In the genomic region with DNA sequence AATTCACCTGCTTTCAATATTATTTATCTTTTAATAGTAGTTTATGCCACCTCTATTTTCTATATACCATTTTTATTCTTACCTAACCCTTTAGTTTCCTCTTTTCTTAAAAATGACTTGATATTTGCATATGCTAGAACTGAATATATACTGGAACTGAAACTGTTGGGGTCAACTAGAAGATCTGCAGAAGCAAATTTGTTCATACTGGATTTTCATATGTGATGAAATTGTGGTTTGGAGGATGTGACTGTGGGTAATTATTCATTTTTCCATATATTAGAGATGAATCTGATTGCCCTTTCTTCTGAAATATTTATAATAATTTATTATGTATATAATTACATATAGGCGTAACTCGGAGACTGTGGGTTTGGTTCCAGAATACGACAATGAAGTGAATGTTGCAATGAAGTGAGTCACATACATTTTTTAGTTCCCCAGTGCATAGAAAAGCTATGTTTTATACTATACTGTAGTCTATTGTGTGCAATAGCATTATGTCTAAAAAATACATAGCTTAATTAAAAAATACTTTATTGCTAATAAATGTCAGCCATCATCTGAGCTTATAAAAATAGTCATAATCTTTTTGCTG, we compare ENCODE assay signal across 1 cellular context.
TF ChIP-seq lines count a peak whose summit lies in the region.

No MANE protein-coding gene starts in this region.

TF ChIP-seq in HepG2, 621 proteins besides CTCF, POLR2A, EP300 and RAD21 (continued from another document):
- TF ChIP-seq PHB2 (IDR thresholded peaks at IDR 0.05; ENCODE audit: partially characterized antibody) (no peak), PTBP1 (IDR thresholded peaks at IDR 0.05; ENCODE audit: low read depth, low read length, poor library complexity, severe bottlenecking) (no peak), SKI (IDR thresholded peaks at IDR 0.05; ENCODE audit: partially characterized antibody) (no peak), FOXP1 (IDR thresholded peaks at IDR 0.05) (no peak), FOXP1 (CRISPR knock-in tag; IDR thresholded peaks at IDR 0.05) (no peak), HDAC6 (IDR thresholded peaks at IDR 0.05; ENCODE audit: low read depth, low read length) (no peak), PHF21A (CRISPR knock-in tag; IDR thresholded peaks at IDR 0.05) (no peak), PHF5A (CRISPR knock-in tag; IDR thresholded peaks at IDR 0.05; ENCODE audit: low read depth, unreplicated experiment) (no peak), EED (CRISPR knock-in tag; IDR thresholded peaks at IDR 0.05) (no peak), GATAD1 (CRISPR knock-in tag; IDR thresholded peaks at IDR 0.05) (no peak)
- TF ChIP-seq, protein P1, sequence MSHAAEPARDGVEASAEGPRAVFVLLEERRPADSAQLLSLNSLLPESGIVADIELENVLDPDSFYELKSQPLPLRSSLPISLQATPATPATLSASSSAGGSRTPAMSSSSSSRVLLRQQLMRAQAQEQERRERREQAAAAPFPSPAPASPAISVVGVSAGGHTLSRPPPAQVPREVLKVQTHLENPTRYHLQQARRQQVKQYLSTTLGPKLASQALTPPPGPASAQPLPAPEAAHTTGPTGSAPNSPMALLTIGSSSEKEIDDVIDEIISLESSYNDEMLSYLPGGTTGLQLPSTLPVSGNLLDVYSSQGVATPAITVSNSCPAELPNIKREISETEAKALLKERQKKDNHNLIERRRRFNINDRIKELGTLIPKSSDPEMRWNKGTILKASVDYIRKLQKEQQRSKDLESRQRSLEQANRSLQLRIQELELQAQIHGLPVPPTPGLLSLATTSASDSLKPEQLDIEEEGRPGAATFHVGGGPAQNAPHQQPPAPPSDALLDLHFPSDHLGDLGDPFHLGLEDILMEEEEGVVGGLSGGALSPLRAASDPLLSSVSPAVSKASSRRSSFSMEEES (CRISPR knock-in tag; IDR thresholded peaks at IDR 0.05), result no peak
- TF ChIP-seq, protein P2, sequence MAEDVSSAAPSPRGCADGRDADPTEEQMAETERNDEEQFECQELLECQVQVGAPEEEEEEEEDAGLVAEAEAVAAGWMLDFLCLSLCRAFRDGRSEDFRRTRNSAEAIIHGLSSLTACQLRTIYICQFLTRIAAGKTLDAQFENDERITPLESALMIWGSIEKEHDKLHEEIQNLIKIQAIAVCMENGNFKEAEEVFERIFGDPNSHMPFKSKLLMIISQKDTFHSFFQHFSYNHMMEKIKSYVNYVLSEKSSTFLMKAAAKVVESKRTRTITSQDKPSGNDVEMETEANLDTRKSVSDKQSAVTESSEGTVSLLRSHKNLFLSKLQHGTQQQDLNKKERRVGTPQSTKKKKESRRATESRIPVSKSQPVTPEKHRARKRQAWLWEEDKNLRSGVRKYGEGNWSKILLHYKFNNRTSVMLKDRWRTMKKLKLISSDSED (CRISPR knock-in tag; IDR thresholded peaks at IDR 0.05), result no peak
- TF ChIP-seq, protein P3, sequence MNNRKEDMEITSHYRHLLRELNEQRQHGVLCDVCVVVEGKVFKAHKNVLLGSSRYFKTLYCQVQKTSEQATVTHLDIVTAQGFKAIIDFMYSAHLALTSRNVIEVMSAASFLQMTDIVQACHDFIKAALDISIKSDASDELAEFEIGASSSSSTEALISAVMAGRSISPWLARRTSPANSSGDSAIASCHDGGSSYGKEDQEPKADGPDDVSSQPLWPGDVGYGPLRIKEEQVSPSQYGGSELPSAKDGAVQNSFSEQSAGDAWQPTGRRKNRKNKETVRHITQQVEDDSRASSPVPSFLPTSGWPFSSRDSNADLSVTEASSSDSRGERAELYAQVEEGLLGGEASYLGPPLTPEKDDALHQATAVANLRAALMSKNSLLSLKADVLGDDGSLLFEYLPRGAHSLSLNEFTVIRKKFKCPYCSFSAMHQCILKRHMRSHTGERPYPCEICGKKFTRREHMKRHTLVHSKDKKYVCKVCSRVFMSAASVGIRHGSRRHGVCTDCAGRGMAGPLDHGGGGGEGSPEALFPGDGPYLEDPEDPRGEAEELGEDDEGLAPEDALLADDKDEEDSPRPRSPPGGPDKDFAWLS (CRISPR knock-in tag; IDR thresholded peaks at IDR 0.05; ENCODE audit: borderline replicate concordance), result no peak
- TF ChIP-seq, protein P4, sequence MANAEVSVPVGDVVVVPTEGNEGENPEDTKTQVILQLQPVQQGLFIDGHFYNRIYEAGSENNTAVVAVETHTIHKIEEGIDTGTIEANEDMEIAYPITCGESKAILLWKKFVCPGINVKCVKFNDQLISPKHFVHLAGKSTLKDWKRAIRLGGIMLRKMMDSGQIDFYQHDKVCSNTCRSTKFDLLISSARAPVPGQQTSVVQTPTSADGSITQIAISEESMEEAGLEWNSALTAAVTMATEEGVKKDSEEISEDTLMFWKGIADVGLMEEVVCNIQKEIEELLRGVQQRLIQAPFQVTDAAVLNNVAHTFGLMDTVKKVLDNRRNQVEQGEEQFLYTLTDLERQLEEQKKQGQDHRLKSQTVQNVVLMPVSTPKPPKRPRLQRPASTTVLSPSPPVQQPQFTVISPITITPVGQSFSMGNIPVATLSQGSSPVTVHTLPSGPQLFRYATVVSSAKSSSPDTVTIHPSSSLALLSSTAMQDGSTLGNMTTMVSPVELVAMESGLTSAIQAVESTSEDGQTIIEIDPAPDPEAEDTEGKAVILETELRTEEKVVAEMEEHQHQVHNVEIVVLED (CRISPR knock-in tag; IDR thresholded peaks at IDR 0.05; ENCODE audit: borderline replicate concordance), result no peak
- TF ChIP-seq, protein P5, sequence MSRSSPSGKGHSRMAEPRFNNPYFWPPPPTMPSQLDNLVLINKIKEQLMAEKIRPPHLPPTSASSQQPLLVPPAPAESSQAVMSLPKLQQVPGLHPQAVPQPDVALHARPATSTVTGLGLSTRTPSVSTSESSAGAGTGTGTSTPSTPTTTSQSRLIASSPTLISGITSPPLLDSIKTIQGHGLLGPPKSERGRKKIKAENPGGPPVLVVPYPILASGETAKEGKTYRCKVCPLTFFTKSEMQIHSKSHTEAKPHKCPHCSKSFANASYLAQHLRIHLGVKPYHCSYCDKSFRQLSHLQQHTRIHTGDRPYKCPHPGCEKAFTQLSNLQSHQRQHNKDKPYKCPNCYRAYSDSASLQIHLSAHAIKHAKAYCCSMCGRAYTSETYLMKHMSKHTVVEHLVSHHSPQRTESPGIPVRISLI (CRISPR knock-in tag; IDR thresholded peaks at IDR 0.05; ENCODE audit: borderline replicate concordance), result no peak
